Comparison of ENCODE assay signal across 11 cellular contexts in genomic region chr6:44869321-44869897, GRCh38.
DNase-seq lines count a peak whose midpoint lies in the region; ATAC-seq and TF ChIP-seq lines count a peak whose summit lies in the region.
"Had no signal": no experiment of that assay in that cellular context is flagged by ENCODE, and none has a peak within 500 bp of the region (broad histone marks: within the 10 kb centered on the region; RNA-seq: fewer than 3 reads in every experiment).

No MANE protein-coding gene starts in this region.

- no peak for TF ChIP-seq CTCF in GM20000 (IDR thresholded peaks at IDR 0.05; ENCODE audit: extremely low read depth, missing control alignments)

- H3K27me3 Mint-ChIP-seq in activated naive CD8-positive, alpha-beta T cell treated with anti-CD3 and anti-CD28 coated beads, Interleukin-2, amount 50 U/mL, for 24 hours = no peaks in the 10 kb centered on the region
- H3K27me3 Mint-ChIP-seq in natural killer cell treated with Interleukin-12 subunit alpha and Interleukin-12 subunit beta and Interleukin-15 and Interleukin-18, amount 100 ng/mL, for 72 hours = no peaks in the 10 kb centered on the region

- peaks cover 16% of the 10 kb centered on the region for H3K36me3 Mint-ChIP-seq in activated naive CD8-positive, alpha-beta T cell treated with anti-CD3 and anti-CD28 coated beads, Interleukin-2, amount 50 U/mL, for 24 hours (ENCODE audit: low read depth)
- peaks cover 10% of the 10 kb centered on the region for H3K36me3 Mint-ChIP-seq in natural killer cell treated with Interleukin-12 subunit alpha and Interleukin-12 subunit beta and Interleukin-15 and Interleukin-18, amount 100 ng/mL, for 72 hours

- H3K4me1 Mint-ChIP-seq in activated naive CD8-positive, alpha-beta T cell treated with anti-CD3 and anti-CD28 coated beads, Interleukin-2, amount 50 U/mL, for 24 hours = peaks cover 26% of the 10 kb centered on the region
- peaks cover 10 to 11% of the 10 kb centered on the region in 2 donors for H3K4me1 Mint-ChIP-seq in natural killer cell treated with Interleukin-12 subunit alpha and Interleukin-12 subunit beta and Interleukin-15 and Interleukin-18, amount 100 ng/mL, for 72 hours (ENCODE audit: low read depth in 2 of 2)

- H3K9me3 Mint-ChIP-seq in activated naive CD8-positive, alpha-beta T cell treated with anti-CD3 and anti-CD28 coated beads, Interleukin-2, amount 50 U/mL, for 24 hours = peaks cover 21% of the 10 kb centered on the region
- H3K9me3 Mint-ChIP-seq in natural killer cell treated with Interleukin-12 subunit alpha and Interleukin-12 subunit beta and Interleukin-15 and Interleukin-18, amount 100 ng/mL, for 72 hours = peaks cover 11% of the 10 kb centered on the region

- DNase-seq in GM20000 (ENCODE audit: low spot score) (peak; percentile 49), putamen (ENCODE audit: low spot score) (no peak)
- DNase-seq in activated naive CD8-positive, alpha-beta T cell treated with anti-CD3 and anti-CD28 coated beads, Interleukin-2, amount 50 U/mL, for 24 hours = no peak
- DNase-seq in natural killer cell treated with Interleukin-12 subunit alpha and Interleukin-12 subunit beta and Interleukin-15 and Interleukin-18, amount 100 ng/mL, for 72 hours (ENCODE audit: low spot score) = no peak
- no peak for DNase-seq in effector CD4-positive, alpha-beta T cell
- DNase-seq: adrenal gland, NCI-H146, transverse colon had no signal

- H3K4me3 Mint-ChIP-seq in activated naive CD8-positive, alpha-beta T cell treated with anti-CD3 and anti-CD28 coated beads, Interleukin-2, amount 50 U/mL, for 24 hours = peak overlapping the region; percentile 1
- H3K4me3 Mint-ChIP-seq in natural killer cell treated with Interleukin-12 subunit alpha and Interleukin-12 subunit beta and Interleukin-15 and Interleukin-18, amount 100 ng/mL, for 72 hours = no peak overlapping the region

- peak overlapping the region; percentile 32 for H3K27ac Mint-ChIP-seq in activated naive CD8-positive, alpha-beta T cell treated with anti-CD3 and anti-CD28 coated beads, Interleukin-2, amount 50 U/mL, for 24 hours
- no peak overlapping the region for H3K27ac Mint-ChIP-seq in natural killer cell treated with Interleukin-12 subunit alpha and Interleukin-12 subunit beta and Interleukin-15 and Interleukin-18, amount 100 ng/mL, for 72 hours

- ATAC-seq in GM18517 (IDR thresholded peaks at IDR 0.05; ENCODE audit: unreplicated experiment) (peak; percentile 80), HG03095 (IDR thresholded peaks at IDR 0.05; ENCODE audit: unreplicated experiment) (peak; percentile 87), esophagus mucosa (no peak)
- peak; percentile 94 for ATAC-seq in activated naive CD8-positive, alpha-beta T cell treated with anti-CD3 and anti-CD28 coated beads, Interleukin-2, amount 50 U/mL, for 24 hours
- ATAC-seq in natural killer cell treated with Interleukin-12 subunit alpha and Interleukin-12 subunit beta and Interleukin-15 and Interleukin-18, amount 100 ng/mL, for 72 hours = no peak

Comparison
In these comparisons a context has a peak if more than half of its experiments do, and no peak if none do; other contexts are left out.
1. ATAC-seq: peak in GM18517 (single experiment), HG03095 (single experiment) and activated naive CD8-positive, alpha-beta T cell treated with anti-CD3 and anti-CD28 coated beads, Interleukin-2, amount 50 U/mL, for 24 hours (single experiment); none in natural killer cell treated with Interleukin-12 subunit alpha and Interleukin-12 subunit beta and Interleukin-15 and Interleukin-18, amount 100 ng/mL, for 72 hours (0 of 2) and esophagus mucosa (single experiment).